In the genomic region with DNA sequence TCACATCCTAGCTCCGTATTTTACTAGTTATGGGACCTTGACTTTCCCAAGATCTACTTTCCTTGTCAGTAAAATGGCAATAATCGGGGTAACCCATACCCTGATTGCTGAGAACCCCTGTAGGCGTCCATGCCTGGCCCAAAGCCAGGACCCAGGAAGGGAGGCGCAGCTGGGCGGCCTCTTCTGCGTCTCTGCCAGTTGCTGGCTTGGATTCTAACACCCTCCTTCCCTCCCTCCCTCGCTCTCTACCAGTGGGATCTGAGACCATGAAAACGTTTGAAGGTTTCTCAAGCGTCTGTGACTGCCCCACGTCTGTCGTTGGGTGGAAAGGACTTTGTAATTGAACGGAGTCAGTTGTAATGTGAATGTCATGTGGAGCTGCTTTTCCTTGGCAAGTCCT, we compare ENCODE assay signal across 19 cellular contexts. TPM values are rescaled to one million over a fixed set of nuclear protein-coding genes. Genes with fewer than 3 reads are reported as not detected.
DNase-seq lines count a peak whose midpoint lies in the region; ATAC-seq and TF ChIP-seq lines count a peak whose summit lies in the region.
"Had no signal": no experiment of that assay in that cellular context is flagged by ENCODE, and none has a peak within 500 bp of the region (broad histone marks: within the 10 kb centered on the region; RNA-seq: fewer than 3 reads in every experiment).

No MANE protein-coding gene starts in this region.

- H3K36me3 ChIP-seq in A673 (ENCODE audit: insufficient read depth, low read length, poor library complexity, severe bottlenecking), result no peaks in the 10 kb centered on the region
- H3K36me3 ChIP-seq: BLaER1 had no signal

- BruUV-seq in A673 (replicated peaks; lab: Mats Ljungman, UMichigan), result no TSS peak

- no peak for TF ChIP-seq CTCF in A673 (conservative IDR thresholded peaks at IDR 0.05; ENCODE audit: low read depth, low read length)

- intact Hi-C loops in A673 (cut with micrococcal nuclease; ENCODE audit: unreplicated experiment), result no loop called here
- intact Hi-C loops in left colon (cut with DNase I, micrococcal nuclease), result no loop called here

- no peak overlapping the region for H3K4me3 Mint-ChIP-seq in IgD-negative memory B cell
- no peak overlapping the region for H3K4me3 Mint-ChIP-seq in naive B cell
- H3K4me3 Mint-ChIP-seq: B cell; CD4-positive, alpha-beta T cell; CD8-positive, alpha-beta memory T cell had no signal

- POLR2A ChIA-PET in A673 (lab: Charles Lee; ENCODE audit: low non-redundant PET), result interaction anchor here (0.6 kb wide), 1 partner anchor 14 kb away, joined by 3 read pairs; no protein-coding TSS in a partner anchor

- peaks cover 6% of the 10 kb centered on the region for H3K4me1 ChIP-seq in A673 (ENCODE audit: insufficient read depth, low read length, poor library complexity, severe bottlenecking)

- no peaks in the 10 kb centered on the region for H3K9me3 Mint-ChIP-seq in IgD-negative memory B cell
- no peaks in the 10 kb centered on the region for H3K9me3 Mint-ChIP-seq in naive B cell
- H3K9me3 Mint-ChIP-seq: CD4-positive, alpha-beta T cell; CD8-positive, alpha-beta memory T cell had no signal

- no peaks in the 10 kb centered on the region for H3K27me3 ChIP-seq in A673 (replicated peaks; ENCODE audit: insufficient read depth, low read depth, low read length, poor library complexity)

- DNase-seq in foreskin melanocyte (peak; percentile 9), naive B cell (no peak), A673 (ENCODE audit: low spot score) (no peak), left colon (no peak)
- DNase-seq: CD4-positive, alpha-beta T cell; CD8-positive, alpha-beta memory T cell; DMS 273 treated with DMSO at 0.1 percent for 48 hours; DMS79; EL; GDM1; H7; HCEC 1CT had no signal

- H3K27ac Mint-ChIP-seq in IgD-negative memory B cell, result peak overlapping the region in 2 of 3 donors; percentile 64 to 66
- peak overlapping the region in 5 of 6 donors; percentile 14 to 89 (median 81) for H3K27ac Mint-ChIP-seq in naive B cell
- H3K27ac Mint-ChIP-seq: B cell; CD4-positive, alpha-beta T cell had no signal

- ATAC-seq in naive B cell (ENCODE audit: low read depth in 2 of 2), result no peak
- no peak for ATAC-seq in GM19023 (IDR thresholded peaks at IDR 0.05; ENCODE audit: unreplicated experiment)
- ATAC-seq in left colon, result no peak
- ATAC-seq: GM12878 had no signal

- H3K36me3 Mint-ChIP-seq in IgD-negative memory B cell, result peaks cover 5% of the 10 kb centered on the region
- no peaks in the 10 kb centered on the region for H3K36me3 Mint-ChIP-seq in naive B cell
- H3K36me3 Mint-ChIP-seq: CD8-positive, alpha-beta memory T cell had no signal

- H3K27me3 Mint-ChIP-seq in IgD-negative memory B cell, result no peaks in the 10 kb centered on the region
- no peaks in the 10 kb centered on the region for H3K27me3 Mint-ChIP-seq in naive B cell
- H3K27me3 Mint-ChIP-seq: B cell; CD4-positive, alpha-beta T cell had no signal

- H3K4me1 Mint-ChIP-seq in IgD-negative memory B cell (peaks cover 18 to 28% (median 21%) of the 10 kb centered on the region in 3 donors), naive B cell (peaks cover 37 to 51% (median 39%) of the 10 kb centered on the region in 3 donors)

- CTCF ChIA-PET in A673 (lab: Charles Lee), result no interaction called here

- H3K4me3 ChIP-seq in A673 (ENCODE audit: low read depth, low read length, poor library complexity, severe bottlenecking), result no peak overlapping the region
- H3K4me3 ChIP-seq: BLaER1, GM12878, GM23248 had no signal

- no peaks in the 10 kb centered on the region for H3K9me3 ChIP-seq in A673 (ENCODE audit: low read depth, low read length, poor library complexity, severe bottlenecking)
- H3K9me3 ChIP-seq: BLaER1 had no signal

- H3K27ac ChIP-seq in A673 (ENCODE audit: low read depth, low read length, poor library complexity, severe bottlenecking), result no peak overlapping the region
- H3K27ac ChIP-seq: BLaER1, C4-2B, GM23248 had no signal

RNA-seq across cellular contexts. Expression of a gene that starts 47.7 kb away (rescaled TPM):
- 22.8 TPM for polyA plus RNA-seq in IgD-negative memory B cell
- 10 to 100 TPM; 18.6 to 30.0 (median 21.3) TPM for polyA plus RNA-seq in naive B cell (ENCODE audit: low read depth in 6 of 6)
- total RNA-seq in A673 (2021), result 18.3 and 18.4 TPM in 2 replicates
- 10 to 100 TPM in 1 of 2 donors, 1 to 10 TPM in 1; 7.8 to 13.5 TPM for total RNA-seq in left colon
